21 cellular contexts compared by ENCODE assay signal in the genomic region with DNA sequence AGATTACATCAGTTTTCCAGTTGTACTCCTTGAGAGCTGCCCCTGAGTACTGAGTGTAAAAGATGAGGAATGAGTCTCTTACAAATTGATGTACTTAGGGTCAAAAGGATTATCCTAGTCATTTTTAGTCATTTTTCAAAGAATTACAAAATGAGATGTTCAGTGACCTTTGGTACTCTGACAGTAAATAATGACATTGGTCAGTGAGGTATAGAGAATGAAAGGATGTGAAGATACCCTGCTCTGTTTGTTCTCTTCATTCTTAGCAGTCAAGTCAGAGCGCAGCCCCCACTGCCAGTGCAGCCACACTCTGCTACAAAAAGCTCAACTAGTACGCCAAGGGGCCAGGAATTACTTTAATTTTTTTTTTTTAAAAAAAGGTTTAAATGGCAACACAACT. TPM values are rescaled to one million over a fixed set of nuclear protein-coding genes. Genes with fewer than 3 reads are reported as not detected.
"Had no signal": no experiment of that assay in that cellular context is flagged by ENCODE, and none has a peak within 500 bp of the region (broad histone marks: within the 10 kb centered on the region; RNA-seq: fewer than 3 reads in every experiment).

No MANE protein-coding gene starts in this region.

- ATAC-seq: Panc1, Right ventricle myocardium inferior, SK-N-SH treated with all-trans-retinoic acid at 6 μM for 48 hours had no signal

- H3K9me3 ChIP-seq: MG63, SJCRH30 had no signal

- H3K27ac ChIP-seq: SJCRH30 had no signal

- H3K4me3 ChIP-seq: MG63, SJCRH30 had no signal

- DNase-seq: KBM-7, MG63, NCI-H1092 treated with DMSO at 0.1 percent for 48 hours, NCI-H1436, NCI-H187, NCI-H2029, NCI-H2081 treated with DMSO at 0.1 percent for 48 hours, NCI-H2171, NCI-H226, NCI-H446, NCI-H510A, NCI-H524 treated with DMSO at 0.1 percent for 48 hours, NCI-H69, NCI-H774, SHP77 treated with DMSO at 0.1 percent for 48 hours, SJCRH30 had no signal

- H3K27me3 ChIP-seq: MG63, SJCRH30 had no signal

- FAIRE-seq: HTR-8/SVneo had no signal

RNA-seq across cellular contexts. Expression of a gene that starts 4.1 kb away (rescaled TPM):
- total RNA-seq: RPMI7951 had no signal

RNA-seq across cellular contexts. Expression of a gene that starts 14.1 kb away (rescaled TPM):
- total RNA-seq: RPMI7951, SJCRH30 had no signal
